ENCODE assay signal across 15 cellular contexts in the genomic region with DNA sequence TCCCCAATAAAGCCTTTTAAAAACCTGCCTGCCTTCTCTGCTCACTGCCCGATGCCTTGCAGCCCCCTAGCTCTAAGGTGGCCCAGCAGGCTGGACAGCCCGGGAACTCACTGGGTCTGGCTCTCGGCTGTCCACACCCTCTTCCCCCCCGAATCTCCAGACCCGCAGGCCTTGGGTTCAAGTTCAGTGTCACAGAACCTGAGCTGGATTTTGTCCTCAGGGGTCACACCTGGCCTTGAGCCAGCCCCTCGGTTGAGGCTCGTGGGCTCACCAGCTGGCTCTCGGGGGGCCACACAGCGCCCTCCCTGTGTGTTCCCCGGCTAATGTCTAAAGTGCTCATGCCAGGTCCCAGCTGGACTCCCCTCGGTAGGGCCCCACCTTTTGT. TPM values are rescaled to one million over a fixed set of nuclear protein-coding genes. Genes with fewer than 3 reads are reported as not detected.
DNase-seq lines count a peak whose midpoint lies in the region; ATAC-seq, FAIRE-seq and TF ChIP-seq lines count a peak whose summit lies in the region.
"Had no signal": no experiment of that assay in that cellular context is flagged by ENCODE, and none has a peak within 500 bp of the region (broad histone marks: within the 10 kb centered on the region; RNA-seq: fewer than 3 reads in every experiment).

No MANE protein-coding gene starts in this region.

- no peak for TF ChIP-seq CTCF in hepatocyte (IDR thresholded peaks at IDR 0.05; ENCODE audit: poor library complexity)
- no peak for TF ChIP-seq CTCF in smooth muscle cell (IDR thresholded peaks at IDR 0.05; ENCODE audit: borderline replicate concordance, insufficient read depth, poor library complexity, severe bottlenecking)

- no peak overlapping the region for H2AFZ ChIP-seq in hepatocyte
- no peak overlapping the region for H2AFZ ChIP-seq in smooth muscle cell (ENCODE audit: low read depth)

- peaks cover 27% of the 10 kb centered on the region for H3F3A ChIP-seq in smooth muscle cell (ENCODE audit: low read depth)

- no peak overlapping the region for H3K4me2 ChIP-seq in hepatocyte
- no peak overlapping the region for H3K4me2 ChIP-seq in smooth muscle cell

- no peaks in the 10 kb centered on the region for H3K9me2 ChIP-seq in hepatocyte (replicated peaks; ENCODE audit: insufficient read depth)

- 68% methylated on average over 11 of the region's 11 CpGs for WGBS in hepatocyte (ENCODE audit: low lambda C conversion rate, missing lambda C conversion rate)
- 88% methylated on average over 11 of the region's 11 CpGs for WGBS in smooth muscle cell (ENCODE audit: low lambda C conversion rate)

- H4K20me1 ChIP-seq in hepatocyte (ENCODE audit: insufficient read depth, poor library complexity, severe bottlenecking) (peaks cover 31% of the 10 kb centered on the region), smooth muscle cell (ENCODE audit: low read depth) (peaks cover 41% of the 10 kb centered on the region)

- peaks cover 81% of the 10 kb centered on the region for H3K36me3 ChIP-seq in SK-N-MC (ENCODE audit: insufficient read depth, low read length)
- H3K36me3 ChIP-seq in hepatocyte (replicated peaks; ENCODE audit: insufficient read depth, low read depth), result no peaks in the 10 kb centered on the region
- H3K36me3 ChIP-seq in smooth muscle cell (ENCODE audit: low read depth), result no peaks in the 10 kb centered on the region

- no peaks in the 10 kb centered on the region for H3K27me3 ChIP-seq in hepatocyte
- H3K27me3 ChIP-seq in smooth muscle cell (ENCODE audit: low read depth), result no peaks in the 10 kb centered on the region
- H3K27me3 ChIP-seq: BE2C, colonic mucosa had no signal

- no peak for ATAC-seq in GM21717 (IDR thresholded peaks at IDR 0.05; ENCODE audit: unreplicated experiment)
- ATAC-seq: stimulated activated naive CD8-positive, alpha-beta T cell treated with anti-CD3 and anti-CD28 coated beads, Interleukin-15, Interleukin-2, amounts not matched to agents 100 U/mL and 50 U/mL, for 24 hours had no signal

- H3K9ac ChIP-seq in SK-N-MC (ENCODE audit: insufficient read length) (no peak overlapping the region), smooth muscle cell (ENCODE audit: low read depth) (no peak overlapping the region)

- FAIRE-seq in GM12891 (lab: Jason Lieb, UNC), result no peak

- H3K4me3 ChIP-seq in SK-N-MC (no peak overlapping the region), hepatocyte (no peak overlapping the region), smooth muscle cell (no peak overlapping the region)
- H3K4me3 ChIP-seq: colonic mucosa had no signal

- in situ Hi-C loops in ACHN (cut with HindIII; ENCODE audit: low pct_ligation_motif_present, low pct_unique_long_range_greater_than_20kb, low sequenced_read_pairs), result no loop called here

- DNase-seq in GM12891 (ENCODE audit: insufficient read length, low spot score), result no peak
- no peak for DNase-seq in SK-N-MC (ENCODE audit: low read depth, low spot score)
- DNase-seq in hepatocyte (ENCODE audit: low spot score), result no peak
- no peak for DNase-seq in smooth muscle cell (lab: John Stamatoyannopoulos, UW; ENCODE audit: unreplicated experiment)
- DNase-seq in DMS53 treated with DMSO at 0.1 percent for 48 hours (lab: John Stamatoyannopoulos, UW; ENCODE audit: unreplicated experiment), result no peak
- DNase-seq in ACHN, result no peak
- DNase-seq in HCEC 1CT, result no peak
- DNase-seq: activated CD4-positive, alpha-beta T cell treated with anti-CD3 and anti-CD28 coated beads for 4 hours; BE2C; colonic mucosa; DND-41; NCI-H2029 treated with DMSO at 0.1 percent for 48 hours; stimulated activated naive CD8-positive, alpha-beta T cell treated with anti-CD3 and anti-CD28 coated beads, Interleukin-15, Interleukin-2, amounts not matched to agents 100 U/mL and 50 U/mL, for 24 hours had no signal

- peak overlapping the region; percentile 70; the same call in 1 of the 2 replicates for H3K27ac ChIP-seq in SK-N-MC
- H3K27ac ChIP-seq in hepatocyte, result peak overlapping the region; percentile 58
- H3K27ac ChIP-seq in smooth muscle cell (ENCODE audit: low read depth), result peak overlapping the region; percentile 29
- H3K27ac ChIP-seq: colonic mucosa had no signal

- H3K4me1 ChIP-seq in hepatocyte (ENCODE audit: insufficient read depth), result peaks cover 5% of the 10 kb centered on the region
- H3K4me1 ChIP-seq in smooth muscle cell (ENCODE audit: low read depth), result no peaks in the 10 kb centered on the region

- peaks cover 24% of the 10 kb centered on the region for H3K79me2 ChIP-seq in hepatocyte
- H3K79me2 ChIP-seq in smooth muscle cell (ENCODE audit: low read depth), result peaks cover 20% of the 10 kb centered on the region

- H3K9me3 ChIP-seq in SK-N-MC (ENCODE audit: low read depth, low read length) (no peaks in the 10 kb centered on the region), hepatocyte (ENCODE audit: low read depth) (no peaks in the 10 kb centered on the region), smooth muscle cell (replicated peaks; ENCODE audit: low read depth) (no peaks in the 10 kb centered on the region)
- H3K9me3 ChIP-seq: BE2C, colonic mucosa had no signal

- 0 out of 2 replicates have a peak, but pooled peaks have one; percentile 25 for TF ChIP-seq POLR2A in GM12891 (IDR thresholded peaks at IDR 0.05; ENCODE audit: low read depth, low read length)

TF ChIP-seq in GM12891, 5 proteins besides CTCF, POLR2A, EP300 and RAD21:
- TF ChIP-seq POU2F2 (IDR thresholded peaks at IDR 0.05; ENCODE audit: low read depth, low read length), result no peak
- TF ChIP-seq SPI1 (IDR thresholded peaks at IDR 0.05; ENCODE audit: low read depth, low read length), result no peak
- no peak for TF ChIP-seq PAX5 (IDR thresholded peaks at IDR 0.05; ENCODE audit: insufficient read depth, low read length, severe bottlenecking)
- no peak for TF ChIP-seq TAF1 (IDR thresholded peaks at IDR 0.05; ENCODE audit: low read depth, low read length)
- no peak for TF ChIP-seq POLR2AphosphoS5 (IDR thresholded peaks at IDR 0.05; ENCODE audit: low read depth, low read length)

RNA-seq across cellular contexts. Expression of a gene that starts 6.7 kb away (rescaled TPM):
- polyA plus RNA-seq in GM12891 (2012; ENCODE audit: low read depth, missing spikeins), result 35.2 TPM
- total RNA-seq in hepatocyte, result 16.1 and 27.0 TPM in 2 replicates
- 68.6 and 84.4 TPM in 2 replicates for polyA plus RNA-seq in hepatocyte
- total RNA-seq in smooth muscle cell, result 15.3 and 19.4 TPM in 2 replicates
- 42.4 and 53.6 TPM in 2 replicates for polyA plus RNA-seq in smooth muscle cell

RNA-seq across cellular contexts. Expression of a gene that starts 9.7 kb away (rescaled TPM):
- polyA plus RNA-seq in GM12891 (2012; ENCODE audit: low read depth, missing spikeins), result 50.1 TPM
- 76.4 and 114 TPM in 2 replicates for total RNA-seq in hepatocyte
- 294 and 305 TPM in 2 replicates for polyA plus RNA-seq in hepatocyte
- 49.0 and 81.0 TPM in 2 replicates for total RNA-seq in smooth muscle cell
- polyA plus RNA-seq in smooth muscle cell, result 256 and 266 TPM in 2 replicates

RNA-seq across cellular contexts. Expression of a gene that starts 16.4 kb away (rescaled TPM):
- polyA plus RNA-seq in GM12891 (2012; ENCODE audit: low read depth, missing spikeins), result 14.6 TPM
- total RNA-seq in hepatocyte (15.6 and 16.3 TPM in 2 replicates), smooth muscle cell (10.4 and 15.8 TPM in 2 replicates)
- polyA plus RNA-seq in hepatocyte (73.0 and 74.5 TPM in 2 replicates), smooth muscle cell (60.2 and 72.2 TPM in 2 replicates)

RNA-seq across cellular contexts. Expression of a gene that starts 16.8 kb away (rescaled TPM):
- 29.6 TPM for polyA plus RNA-seq in GM12891 (2012; ENCODE audit: low read depth, missing spikeins)
- total RNA-seq in hepatocyte (10.7 and 13.4 TPM in 2 replicates), smooth muscle cell (7.1 and 9.2 TPM in 2 replicates)
- polyA plus RNA-seq in hepatocyte (52.8 and 55.1 TPM in 2 replicates), smooth muscle cell (41.8 and 45.7 TPM in 2 replicates)

RNA-seq across cellular contexts. Expression of a gene that starts 36.0 kb away (rescaled TPM):
- 30.1 TPM for polyA plus RNA-seq in GM12891 (2012; ENCODE audit: low read depth, missing spikeins)
- total RNA-seq in hepatocyte, result 0.12 and 0.60 TPM in 2 replicates
- polyA plus RNA-seq in hepatocyte, result 0.33 and 0.97 TPM in 2 replicates
- 0.13 TPM in 1 of 2 replicates, not detected in the other for total RNA-seq in smooth muscle cell
- polyA plus RNA-seq in smooth muscle cell, result 0.54 and 1.3 TPM in 2 replicates
- total RNA-seq: esophagus mucosa had no signal
